8 cellular contexts compared by ENCODE assay signal in the genomic region with DNA sequence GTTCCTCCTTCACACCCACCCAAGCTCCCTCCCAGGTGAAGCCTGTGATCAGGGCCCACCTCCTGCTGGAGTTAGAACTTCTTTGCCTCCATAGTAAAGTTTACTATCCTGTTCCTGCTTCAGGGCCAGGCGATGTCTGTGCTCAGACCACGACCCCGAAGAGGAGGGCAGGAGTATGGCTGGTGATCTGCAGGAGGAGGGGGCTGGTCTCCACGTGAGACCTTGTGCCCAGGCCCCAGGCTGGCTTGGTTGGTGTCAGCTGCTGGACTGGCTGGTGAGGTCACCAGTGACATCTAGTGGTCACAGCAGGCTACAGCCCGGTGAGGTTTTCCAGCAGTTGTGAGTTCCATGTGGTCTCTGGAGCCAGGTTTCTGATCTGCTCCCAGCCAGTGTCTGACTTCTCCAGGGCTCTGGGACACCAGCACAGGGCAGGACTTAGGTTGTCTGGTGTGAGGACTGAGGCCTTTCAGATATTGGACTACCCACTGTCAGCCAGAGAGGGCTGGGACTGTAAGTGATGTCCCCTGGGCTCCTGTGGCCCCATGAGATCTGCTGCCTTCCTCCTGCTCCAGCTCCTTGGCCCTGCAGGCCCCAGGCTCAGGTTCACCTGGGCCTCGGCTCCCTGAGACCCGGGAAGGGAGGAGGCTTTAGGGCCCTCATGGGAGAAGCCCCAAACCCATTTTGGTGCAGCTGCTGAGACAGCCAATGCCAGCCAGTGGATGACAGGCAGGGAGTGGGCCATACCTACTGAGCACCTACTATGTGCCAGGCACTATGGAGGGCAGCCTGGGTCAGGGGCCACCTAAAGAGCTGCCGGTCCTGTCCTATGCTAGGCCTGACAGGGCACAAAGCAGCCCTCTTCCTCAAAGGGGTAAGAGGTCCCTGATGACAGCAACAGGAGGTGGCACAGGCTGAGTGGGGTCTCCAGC. TPM values are rescaled to one million over a fixed set of nuclear protein-coding genes. Genes with fewer than 3 reads are reported as not detected.
DNase-seq lines count a peak whose midpoint lies in the region; ATAC-seq, FAIRE-seq and TF ChIP-seq lines count a peak whose summit lies in the region.

No MANE protein-coding gene starts in this region.

- CTCF ChIA-PET in AG04450 (lab: Charles Lee): interaction anchor here (0.6 to 11.3 kb wide), 25 partner anchors 9 to 354 kb away, joined by 3 to 180 read pairs (median 4); no protein-coding TSS in a partner anchor

- no peak overlapping the region for H2AFZ ChIP-seq in MM.1S (ENCODE audit: low read length)

- POLR2A ChIA-PET in AG04450 (lab: Yijun Ruan, JAX): no interaction called here

- H3K36me3 ChIP-seq in MM.1S (replicated peaks; ENCODE audit: insufficient read depth, low read length) (no peaks in the 10 kb centered on the region), left ventricle myocardium inferior (no peaks in the 10 kb centered on the region)

- no peak overlapping the region for H3K4me3 Mint-ChIP-seq in activated naive CD8-positive, alpha-beta T cell treated with anti-CD3 and anti-CD28 coated beads, Interleukin-2, amount 50 U/mL, for 24 hours

- H3F3A ChIP-seq in MM.1S (ENCODE audit: insufficient read depth, low read length): no peaks in the 10 kb centered on the region

- no peak overlapping the region for H3K9ac ChIP-seq in MM.1S (ENCODE audit: low read length)

- no peak overlapping the region for H3K27ac Mint-ChIP-seq in activated naive CD8-positive, alpha-beta T cell treated with anti-CD3 and anti-CD28 coated beads, Interleukin-2, amount 50 U/mL, for 24 hours

- H3K27me3 ChIP-seq in AG04450 (ENCODE audit: control insufficient read depth, insufficient read depth, low read length) (peaks cover 40% of the 10 kb centered on the region), MM.1S (replicated peaks; ENCODE audit: insufficient read depth, low read length) (no peaks in the 10 kb centered on the region), left ventricle myocardium inferior (ENCODE audit: low read depth) (peaks cover 41% of the 10 kb centered on the region)

- no peaks in the 10 kb centered on the region for H3K9me3 ChIP-seq in AG04450 (ENCODE audit: control insufficient read depth, insufficient read depth, low read length)
- H3K9me3 ChIP-seq in MM.1S (replicated peaks; ENCODE audit: insufficient read depth, low read length): no peaks in the 10 kb centered on the region
- no peaks in the 10 kb centered on the region for H3K9me3 ChIP-seq in left ventricle myocardium inferior (replicated peaks)

- H3K27me3 Mint-ChIP-seq in activated naive CD8-positive, alpha-beta T cell treated with anti-CD3 and anti-CD28 coated beads, Interleukin-2, amount 50 U/mL, for 24 hours: peaks cover 2% of the 10 kb centered on the region

- H3K4me1 ChIP-seq in MM.1S (ENCODE audit: low read length): no peaks in the 10 kb centered on the region
- peaks cover 8% of the 10 kb centered on the region for H3K4me1 ChIP-seq in left ventricle myocardium inferior

- peak; percentile 97 for FAIRE-seq in GM12892 (lab: Jason Lieb, UNC)

- no peaks in the 10 kb centered on the region for H4K20me1 ChIP-seq in MM.1S (ENCODE audit: insufficient read depth, low read length)

- no peaks in the 10 kb centered on the region for H3K9me2 ChIP-seq in MM.1S (replicated peaks; ENCODE audit: insufficient read depth, low read length)

- H3K79me2 ChIP-seq in MM.1S (ENCODE audit: low read length): no peaks in the 10 kb centered on the region

- ATAC-seq in activated naive CD8-positive, alpha-beta T cell treated with anti-CD3 and anti-CD28 coated beads, Interleukin-2, amount 50 U/mL, for 24 hours: peak; percentile 55
- no peak for ATAC-seq in GM19463 (IDR thresholded peaks at IDR 0.05; ENCODE audit: unreplicated experiment)

- no peaks in the 10 kb centered on the region for H3K9me3 Mint-ChIP-seq in activated naive CD8-positive, alpha-beta T cell treated with anti-CD3 and anti-CD28 coated beads, Interleukin-2, amount 50 U/mL, for 24 hours

- intact Hi-C loops in left ventricle myocardium inferior (cut with micrococcal nuclease): no loop called here

- DNase-seq in AG04450 (ENCODE audit: low read depth, low spot score) (peak; percentile 43), GM12892 (ENCODE audit: insufficient read length) (peak; percentile 69), MM.1S (peak; percentile 30), SKM-1 (lab: John Stamatoyannopoulos, UW; ENCODE audit: unreplicated experiment) (peak; percentile 7), left ventricle myocardium inferior (peak; percentile 54), renal cortical epithelial cell (ENCODE audit: low read depth) (peak; percentile 55)
- DNase-seq in activated naive CD8-positive, alpha-beta T cell treated with anti-CD3 and anti-CD28 coated beads, Interleukin-2, amount 50 U/mL, for 24 hours: peak; percentile 64

- H3K4me3 ChIP-seq in AG04450 (ENCODE audit: low read depth, low read length) (no peak overlapping the region), MM.1S (ENCODE audit: low read length) (no peak overlapping the region), left ventricle myocardium inferior (no peak overlapping the region)

- peak; percentile 98 for TF ChIP-seq CTCF in AG04450 (IDR thresholded peaks at IDR 0.05; ENCODE audit: low read depth, low read length)
- TF ChIP-seq CTCF in MM.1S (IDR thresholded peaks at IDR 0.05; ENCODE audit: low read length): peak; percentile 69
- TF ChIP-seq CTCF in left ventricle myocardium inferior (IDR thresholded peaks at IDR 0.05; ENCODE audit: borderline replicate concordance): peak; percentile 95

- no peak for TF ChIP-seq POLR2A in GM12892 (IDR thresholded peaks at IDR 0.05; ENCODE audit: low read depth, low read length)

- H3K27ac ChIP-seq in AG04450 (ENCODE audit: low read depth, low read length) (no peak overlapping the region), MM.1S (ENCODE audit: low read length) (no peak overlapping the region), left ventricle myocardium inferior (replicated peaks) (no peak overlapping the region)

- no peak overlapping the region for H3K4me2 ChIP-seq in MM.1S (ENCODE audit: low read depth, low read length)

- no peaks in the 10 kb centered on the region for H3K4me1 Mint-ChIP-seq in activated naive CD8-positive, alpha-beta T cell treated with anti-CD3 and anti-CD28 coated beads, Interleukin-2, amount 50 U/mL, for 24 hours

- no peaks in the 10 kb centered on the region for H3K36me3 Mint-ChIP-seq in activated naive CD8-positive, alpha-beta T cell treated with anti-CD3 and anti-CD28 coated beads, Interleukin-2, amount 50 U/mL, for 24 hours (ENCODE audit: low read depth)

RNA-seq across cellular contexts. Expression of a gene that starts 6.0 kb away (rescaled TPM):
- not detected in 2 replicates for polyA plus RNA-seq in AG04450 (2011; rRNA removed)
- polyA minus RNA-seq in AG04450 (2011; rRNA and poly(A)+ RNA removed): not detected in 2 replicates
- polyA plus RNA-seq in GM12892 (2012; ENCODE audit: missing spikeins): not detected
- total RNA-seq in left ventricle myocardium inferior (not detected), renal cortical epithelial cell (not detected in 2 replicates)

RNA-seq across cellular contexts. Expression of a gene that starts 35.8 kb away (rescaled TPM):
- not detected in 2 replicates for polyA plus RNA-seq in AG04450 (2011; rRNA removed)
- polyA minus RNA-seq in AG04450 (2011; rRNA and poly(A)+ RNA removed): not detected in 2 replicates
- not detected for polyA plus RNA-seq in GM12892 (2012; ENCODE audit: missing spikeins)
- total RNA-seq in left ventricle myocardium inferior (not detected), renal cortical epithelial cell (not detected in 2 replicates)

RNA-seq across cellular contexts. Expression of a gene that starts 44.0 kb away (rescaled TPM):
- polyA plus RNA-seq in AG04450 (2011; rRNA removed): 0.02 and 0.05 TPM in 2 replicates
- polyA minus RNA-seq in AG04450 (2011; rRNA and poly(A)+ RNA removed): 0.17 and 0.23 TPM in 2 replicates
- not detected for polyA plus RNA-seq in GM12892 (2012; ENCODE audit: missing spikeins)
- total RNA-seq in left ventricle myocardium inferior: not detected
- 0.35 and 0.45 TPM in 2 replicates for total RNA-seq in renal cortical epithelial cell

Comparison
In these comparisons a context has a peak if more than half of its experiments do, and no peak if none do; other contexts are left out.
1. DNase-seq: peak in every context shown above with its lines; median percentile 69 in GM12892; 64 in activated naive CD8-positive, alpha-beta T cell treated with anti-CD3 and anti-CD28 coated beads, Interleukin-2, amount 50 U/mL, for 24 hours; 55 in renal cortical epithelial cell; 54 in left ventricle myocardium inferior; 43 in AG04450; 30 in MM.1S; 7 in SKM-1.